Comparison of ENCODE assay signal across 8 cellular contexts in the genomic region with DNA sequence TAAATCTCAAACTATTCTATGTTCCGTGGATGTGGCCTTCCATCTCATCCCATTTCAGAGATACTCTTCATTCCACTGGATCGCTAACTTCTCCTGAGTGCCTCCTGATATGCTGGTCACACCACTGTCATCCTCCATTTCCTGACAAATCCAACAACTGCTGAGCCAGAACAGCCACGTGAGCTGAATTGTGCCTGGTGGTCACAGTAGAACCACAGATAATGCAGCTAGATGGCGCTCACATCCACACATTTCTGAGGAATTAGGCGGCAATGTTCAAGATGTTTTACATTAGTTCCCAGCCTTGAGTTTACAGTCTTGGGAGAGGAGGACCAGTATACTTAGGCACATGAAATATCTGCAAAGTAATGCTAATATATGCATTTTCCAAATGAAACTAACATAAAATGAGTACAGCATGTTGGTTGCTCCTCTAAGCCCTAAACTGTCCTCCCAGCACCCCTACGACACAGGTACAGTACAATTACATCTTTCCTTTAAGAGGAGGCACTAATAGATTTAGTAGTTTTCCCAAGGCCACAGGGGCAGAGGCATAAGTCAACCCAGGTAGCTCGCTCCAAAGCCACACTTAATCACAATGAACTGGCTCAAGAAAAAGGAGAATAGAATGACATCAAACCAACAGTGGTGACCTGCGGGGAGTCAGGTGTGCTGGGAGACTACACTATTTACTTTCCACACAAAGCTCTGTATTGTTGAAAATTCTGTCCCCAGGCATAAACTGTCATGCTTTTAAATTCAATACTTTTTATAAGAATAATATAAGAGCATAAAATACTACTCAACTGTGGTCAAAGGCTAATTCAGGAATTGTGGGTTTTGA.
DNase-seq lines count a peak whose midpoint lies in the region; ATAC-seq and TF ChIP-seq lines count a peak whose summit lies in the region.

No MANE protein-coding gene starts in this region.

- H3K4me1 ChIP-seq in ACC112 (ENCODE audit: control insufficient read depth, insufficient read depth, low read length, unreplicated experiment) (peaks cover 46% of the 10 kb centered on the region), OCI-LY1 (ENCODE audit: insufficient read depth, low read length, severe bottlenecking) (no peaks in the 10 kb centered on the region)

- no peaks in the 10 kb centered on the region for H3K9me2 ChIP-seq in OCI-LY1 (ENCODE audit: low read depth, low read length)

- DNase-seq in HT1080 (ENCODE audit: low read depth) = peak; percentile 84
- peak; percentile 18 for DNase-seq in activated T-cell treated with anti-CD3 and anti-CD28 coated beads for 48 hours (ENCODE audit: low read depth)
- DNase-seq in fibroblast of mammary gland (ENCODE audit: low read depth) = peak; percentile 94
- DNase-seq in nephron progenitor cell = peak; percentile 59
- peak; percentile 90 for DNase-seq in superior temporal gyrus (ENCODE audit: extremely low spot score)

- H3K36me3 ChIP-seq in ACC112 (ENCODE audit: insufficient read depth, low read length) = no peaks in the 10 kb centered on the region
- no peaks in the 10 kb centered on the region for H3K36me3 ChIP-seq in OCI-LY1 (ENCODE audit: insufficient read depth, low read length)

- H3K9ac ChIP-seq in OCI-LY1 (ENCODE audit: low read length) = no peak overlapping the region

- H4K20me1 ChIP-seq in OCI-LY1 (ENCODE audit: insufficient read depth, low read length) = no peaks in the 10 kb centered on the region

- H3K27me3 ChIP-seq in ACC112 (ENCODE audit: insufficient read depth, low read length) (no peaks in the 10 kb centered on the region), OCI-LY1 (ENCODE audit: insufficient read depth, low read length) (no peaks in the 10 kb centered on the region)

- TF ChIP-seq CTCF in OCI-LY1 (IDR thresholded peaks at IDR 0.05; ENCODE audit: low read length) (peak; percentile 88), fibroblast of mammary gland (conservative IDR thresholded peaks at IDR 0.05; ENCODE audit: control insufficient read depth, insufficient read depth, low read depth, low read length) (peak; percentile 84), nephron progenitor cell (IDR thresholded peaks at IDR 0.05) (peak; percentile 67)

- no peak overlapping the region for H3K4me3 Mint-ChIP-seq in nephron progenitor cell

- peak; percentile 69 for ATAC-seq in GM18505 (IDR thresholded peaks at IDR 0.05; ENCODE audit: unreplicated experiment)

- H3K27me3 Mint-ChIP-seq in nephron progenitor cell (ENCODE audit: low read depth, poor library complexity) = peaks cover 10% of the 10 kb centered on the region

- no peak overlapping the region for H3K27ac Mint-ChIP-seq in nephron progenitor cell

- no peaks in the 10 kb centered on the region for H3F3A ChIP-seq in OCI-LY1 (ENCODE audit: insufficient read depth, low read length)

- H3K79me2 ChIP-seq in ACC112 (ENCODE audit: control insufficient read depth, insufficient read depth, low read length, unreplicated experiment) (no peaks in the 10 kb centered on the region), OCI-LY1 (ENCODE audit: insufficient read depth, low read length) (no peaks in the 10 kb centered on the region)

- TF ChIP-seq POLR2A in GM18505 (IDR thresholded peaks at IDR 0.05; ENCODE audit: borderline replicate concordance, extremely low read depth, insufficient read depth, insufficient read length) = no peak

- H3K4me3 ChIP-seq in ACC112 (ENCODE audit: low read depth, low read length) (no peak overlapping the region), OCI-LY1 (ENCODE audit: low read depth, low read length, poor library complexity, severe bottlenecking) (no peak overlapping the region), fibroblast of mammary gland (ENCODE audit: control insufficient read depth, low read depth, low read length) (no peak overlapping the region)

- no peaks in the 10 kb centered on the region for H3K9me3 ChIP-seq in OCI-LY1 (ENCODE audit: low read length)

- peaks cover 17% of the 10 kb centered on the region for H3K9me3 Mint-ChIP-seq in nephron progenitor cell

- H3K4me2 ChIP-seq in OCI-LY1 (ENCODE audit: low read length) = no peak overlapping the region

- H3K27ac ChIP-seq in ACC112 (ENCODE audit: low read depth, low read length) = peak overlapping the region; percentile 67
- no peak overlapping the region for H3K27ac ChIP-seq in OCI-LY1 (ENCODE audit: low read depth, low read length, poor library complexity, severe bottlenecking)

- no peaks in the 10 kb centered on the region for H3K36me3 Mint-ChIP-seq in nephron progenitor cell (ENCODE audit: low read depth)

- H2AFZ ChIP-seq in ACC112 (ENCODE audit: low read length, unreplicated experiment) (no peak overlapping the region), OCI-LY1 (ENCODE audit: low read length) (no peak overlapping the region)

- H3K4me1 Mint-ChIP-seq in nephron progenitor cell = peaks cover 6% of the 10 kb centered on the region

Comparison
In these comparisons a context has a peak if more than half of its experiments do, and no peak if none do; other contexts are left out.
1. DNase-seq: peak in every context shown above with its lines; median percentile 94 in fibroblast of mammary gland; 90 in superior temporal gyrus; 84 in HT1080; 59 in nephron progenitor cell; 18 in activated T-cell treated with anti-CD3 and anti-CD28 coated beads for 48 hours.